ENCODE assay signal across 10 cellular contexts in the genomic region with DNA sequence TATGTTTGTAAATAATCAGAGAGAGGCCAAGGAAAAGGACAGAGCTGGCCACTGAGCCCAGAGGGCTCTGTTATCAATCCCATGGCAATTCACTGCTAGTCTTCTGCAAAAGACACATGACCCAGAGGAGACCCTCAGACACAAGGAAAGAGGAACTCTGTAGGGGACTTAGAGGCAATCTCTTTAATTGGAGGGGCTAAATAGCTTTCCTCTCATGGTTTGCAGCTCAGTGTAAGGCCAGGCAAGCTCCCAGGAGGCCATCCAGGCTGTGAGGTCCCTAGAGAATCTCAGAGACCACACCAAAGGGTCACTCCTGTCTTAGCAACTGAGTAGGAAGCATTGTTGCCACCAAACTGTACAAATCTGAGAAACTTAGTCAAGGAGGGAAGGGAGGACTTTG. TPM values are rescaled to one million over a fixed set of nuclear protein-coding genes. Genes with fewer than 3 reads are reported as not detected.
DNase-seq lines count a peak whose midpoint lies in the region; ATAC-seq and TF ChIP-seq lines count a peak whose summit lies in the region.
"Had no signal": no experiment of that assay in that cellular context is flagged by ENCODE, and none has a peak within 500 bp of the region (broad histone marks: within the 10 kb centered on the region; RNA-seq: fewer than 3 reads in every experiment).

No MANE protein-coding gene starts in this region.

- H3K9me3 ChIP-seq in lower lobe of right lung: no peaks in the 10 kb centered on the region
- no peaks in the 10 kb centered on the region for H3K9me3 ChIP-seq in thymus (ENCODE audit: control insufficient read depth)

- ATAC-seq in lower lobe of right lung: peak; percentile 4 to 5

- peak overlapping the region; percentile 89 for H3K27ac Mint-ChIP-seq in activated CD4-positive, alpha-beta T cell treated with anti-CD3 and anti-CD28 coated beads, Interleukin-2, amount 10 ng/mL, durations not matched to agents 7 days and 5 days
- peak overlapping the region; percentile 18 for H3K27ac Mint-ChIP-seq in activated naive CD8-positive, alpha-beta T cell treated with anti-CD3 and anti-CD28 coated beads for 36 hours

- H3K27ac ChIP-seq in lower lobe of right lung: peak overlapping the region; percentile 88
- H3K27ac ChIP-seq in thymus (ENCODE audit: low read depth): peak overlapping the region; percentile 75

- POLR2A ChIA-PET in activated CD4-positive, alpha-beta T cell treated with anti-CD3 and anti-CD28 coated beads, Interleukin-2, amount 10 ng/mL, durations not matched to agents 7 days and 5 days (lab: Charles Lee): interaction anchor here (0.8 kb wide), 1 partner anchor 189 kb away, joined by 3 read pairs; the partner anchor contains the start of gene RING1

- H3K9me3 Mint-ChIP-seq in activated CD4-positive, alpha-beta T cell treated with anti-CD3 and anti-CD28 coated beads, Interleukin-2, amount 10 ng/mL, durations not matched to agents 7 days and 5 days: no peaks in the 10 kb centered on the region
- H3K9me3 Mint-ChIP-seq in activated naive CD8-positive, alpha-beta T cell treated with anti-CD3 and anti-CD28 coated beads for 36 hours: no peaks in the 10 kb centered on the region

- CTCF ChIA-PET in activated CD4-positive, alpha-beta T cell treated with anti-CD3 and anti-CD28 coated beads, Interleukin-2, amount 10 ng/mL, durations not matched to agents 7 days and 5 days (lab: Charles Lee): interaction anchor here (1.6 to 2.4 kb wide), 2 partner anchors 10 to 13 kb away, joined by 4 to 8 read pairs; no protein-coding TSS in a partner anchor

- no peaks in the 10 kb centered on the region for H3K36me3 Mint-ChIP-seq in activated CD4-positive, alpha-beta T cell treated with anti-CD3 and anti-CD28 coated beads, Interleukin-2, amount 10 ng/mL, durations not matched to agents 7 days and 5 days (ENCODE audit: low read depth)
- no peaks in the 10 kb centered on the region for H3K36me3 Mint-ChIP-seq in activated naive CD8-positive, alpha-beta T cell treated with anti-CD3 and anti-CD28 coated beads for 36 hours

- H3K4me3 ChIP-seq in lower lobe of right lung: peak overlapping the region; percentile 34
- no peak overlapping the region for H3K4me3 ChIP-seq in thymus (ENCODE audit: low read length)

- no peak for TF ChIP-seq CTCF in lower lobe of right lung (IDR thresholded peaks at IDR 0.05)

- peaks cover 30% of the 10 kb centered on the region for H3K4me1 Mint-ChIP-seq in activated CD4-positive, alpha-beta T cell treated with anti-CD3 and anti-CD28 coated beads, Interleukin-2, amount 10 ng/mL, durations not matched to agents 7 days and 5 days
- H3K4me1 Mint-ChIP-seq in activated naive CD8-positive, alpha-beta T cell treated with anti-CD3 and anti-CD28 coated beads for 36 hours: peaks cover 8% of the 10 kb centered on the region

- peaks cover 47% of the 10 kb centered on the region for H3K4me1 ChIP-seq in lower lobe of right lung
- peaks cover 3% of the 10 kb centered on the region for H3K4me1 ChIP-seq in thymus (ENCODE audit: control insufficient read depth, insufficient read depth, low read length)

- peak overlapping the region; percentile 65 for H3K4me3 Mint-ChIP-seq in activated CD4-positive, alpha-beta T cell treated with anti-CD3 and anti-CD28 coated beads, Interleukin-2, amount 10 ng/mL, durations not matched to agents 7 days and 5 days
- H3K4me3 Mint-ChIP-seq in activated naive CD8-positive, alpha-beta T cell treated with anti-CD3 and anti-CD28 coated beads for 36 hours: no peak overlapping the region

- no peaks in the 10 kb centered on the region for H3K36me3 ChIP-seq in lower lobe of right lung
- no peaks in the 10 kb centered on the region for H3K36me3 ChIP-seq in thymus (ENCODE audit: control insufficient read depth, insufficient read depth)

- intact Hi-C loops in lower lobe of right lung (cut with DNase I): loop anchor here (10.0 kb wide), 1 partner anchor 65 kb away; no protein-coding TSS in a partner anchor

- peaks cover 3% of the 10 kb centered on the region for H3K27me3 Mint-ChIP-seq in activated CD4-positive, alpha-beta T cell treated with anti-CD3 and anti-CD28 coated beads, Interleukin-2, amount 10 ng/mL, durations not matched to agents 7 days and 5 days
- peaks cover 16% of the 10 kb centered on the region for H3K27me3 Mint-ChIP-seq in activated naive CD8-positive, alpha-beta T cell treated with anti-CD3 and anti-CD28 coated beads for 36 hours

- DNase-seq in activated CD4-positive, alpha-beta T cell treated with anti-CD3 and anti-CD28 coated beads, Interleukin-2, amount 10 ng/mL, durations not matched to agents 7 days and 5 days: no peak
- no peak for DNase-seq in activated CD4-positive, alpha-beta T cell treated with anti-CD3 and anti-CD28 coated beads, Interleukin-2, amount 50 U/mL, for 1 hour
- DNase-seq in activated naive CD8-positive, alpha-beta T cell treated with anti-CD3 and anti-CD28 coated beads for 36 hours: no peak
- DNase-seq in lower lobe of right lung: no peak
- no peak for DNase-seq in T1000 (lab: John Stamatoyannopoulos, UW)
- DNase-seq in SIG-M5 (lab: John Stamatoyannopoulos, UW): no peak
- DNase-seq in stimulated activated CD4-positive, alpha-beta T cell treated with anti-CD3 and anti-CD28 coated beads, Interleukin-1b, Interleukin-23, amount 100 ng/mL, for 48 hours: no peak
- DNase-seq: NCI-H1417 treated with DMSO at 0.1 percent for 48 hours had no signal

- H3K27me3 ChIP-seq in lower lobe of right lung (ENCODE audit: low read depth) (no peaks in the 10 kb centered on the region), thymus (ENCODE audit: control insufficient read depth, insufficient read depth) (no peaks in the 10 kb centered on the region)

RNA-seq across cellular contexts. Expression of gene HLA-DOA, which starts 10.0 kb away (rescaled TPM):
- 1 to 10 TPM; 1.5 to 1.6 TPM for total RNA-seq in activated CD4-positive, alpha-beta T cell treated with anti-CD3 and anti-CD28 coated beads, Interleukin-2, amount 10 ng/mL, durations not matched to agents 7 days and 5 days
- 1 to 10 TPM; 9.8 to 9.9 TPM for total RNA-seq in activated naive CD8-positive, alpha-beta T cell treated with anti-CD3 and anti-CD28 coated beads for 36 hours
- 31.2 TPM for total RNA-seq in lower lobe of right lung
- 27.9 TPM for polyA plus RNA-seq in thymus
- polyA plus RNA-seq: AG04450 had no signal

RNA-seq across cellular contexts. Expression of gene BRD2, which starts 51.0 kb away (rescaled TPM):
- total RNA-seq in activated CD4-positive, alpha-beta T cell treated with anti-CD3 and anti-CD28 coated beads, Interleukin-2, amount 10 ng/mL, durations not matched to agents 7 days and 5 days: 100 to 1,000 TPM; 334 to 383 TPM
- total RNA-seq in activated naive CD8-positive, alpha-beta T cell treated with anti-CD3 and anti-CD28 coated beads for 36 hours: 100 to 1,000 TPM; 298 to 335 TPM
- total RNA-seq in lower lobe of right lung: 173 TPM
- polyA plus RNA-seq in thymus: 119 TPM

RNA-seq across cellular contexts. Expression of gene HLA-DPA1, which starts 54.1 kb away (rescaled TPM):
- 10 to 100 TPM; 26.2 to 29.6 TPM for total RNA-seq in activated CD4-positive, alpha-beta T cell treated with anti-CD3 and anti-CD28 coated beads, Interleukin-2, amount 10 ng/mL, durations not matched to agents 7 days and 5 days
- 10 to 100 TPM; 14.7 to 16.3 TPM for total RNA-seq in activated naive CD8-positive, alpha-beta T cell treated with anti-CD3 and anti-CD28 coated beads for 36 hours
- total RNA-seq in lower lobe of right lung: 600 TPM
- 332 TPM for polyA plus RNA-seq in thymus

RNA-seq across cellular contexts. Expression of gene HLA-DPB1, which starts 56.4 kb away (rescaled TPM):
- total RNA-seq in activated CD4-positive, alpha-beta T cell treated with anti-CD3 and anti-CD28 coated beads, Interleukin-2, amount 10 ng/mL, durations not matched to agents 7 days and 5 days: 10 to 100 TPM; 24.7 to 26.2 TPM
- 1 to 10 TPM; 8.2 to 9.3 TPM for total RNA-seq in activated naive CD8-positive, alpha-beta T cell treated with anti-CD3 and anti-CD28 coated beads for 36 hours
- total RNA-seq in lower lobe of right lung: 483 TPM
- polyA plus RNA-seq in thymus: 575 TPM

Comparison
In these comparisons a context has a peak if more than half of its experiments do, and no peak if none do; other contexts are left out.
1. RNA of gene HLA-DOA, which starts 10.0 kb away (total RNA-seq): 31.2 TPM in lower lobe of right lung (single experiment) and 9.8 to 9.9 TPM in activated naive CD8-positive, alpha-beta T cell treated with anti-CD3 and anti-CD28 coated beads for 36 hours; 1.5 to 1.6 TPM in activated CD4-positive, alpha-beta T cell treated with anti-CD3 and anti-CD28 coated beads, Interleukin-2, amount 10 ng/mL, durations not matched to agents 7 days and 5 days; every median in the first group is over 4 times any median in the second.
2. RNA of gene HLA-DPA1, which starts 54.1 kb away (total RNA-seq): 600 TPM in lower lobe of right lung (single experiment); 26.2 to 29.6 TPM in activated CD4-positive, alpha-beta T cell treated with anti-CD3 and anti-CD28 coated beads, Interleukin-2, amount 10 ng/mL, durations not matched to agents 7 days and 5 days and 14.7 to 16.3 TPM in activated naive CD8-positive, alpha-beta T cell treated with anti-CD3 and anti-CD28 coated beads for 36 hours; every median in the first group is over 10 times any median in the second.